In the genomic region with DNA sequence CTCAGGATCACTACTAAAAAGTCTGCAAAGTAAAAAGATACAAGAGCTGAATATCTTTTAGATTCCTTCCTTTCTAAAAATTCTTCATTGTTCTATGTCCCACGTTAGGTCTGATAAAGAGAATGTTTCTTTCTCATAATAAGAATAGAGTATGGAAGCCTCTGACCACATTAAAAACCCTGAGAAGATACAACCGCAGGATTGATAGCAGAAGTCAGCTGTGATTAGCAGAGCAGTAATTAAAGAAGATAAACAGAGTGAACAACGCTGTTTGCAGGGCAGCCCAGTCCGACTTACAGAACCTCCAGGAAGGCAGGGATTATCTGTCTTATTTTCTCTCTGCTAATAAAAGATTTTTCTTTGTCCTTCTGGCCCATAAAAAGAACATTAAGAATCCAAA, we compare ENCODE assay signal across 29 cellular contexts.
"Had no signal": no experiment of that assay in that cellular context is flagged by ENCODE, and none has a peak within 500 bp of the region (broad histone marks: within the 10 kb centered on the region; RNA-seq: fewer than 3 reads in every experiment).

No MANE protein-coding gene starts in this region.

- ATAC-seq: activated CD8-positive, alpha-beta memory T cell treated with anti-CD3 and anti-CD28 coated beads, Interleukin-2, amount 10 ng/mL, durations not matched to agents 7 days and 5 days; activated CD8-positive, alpha-beta T cell treated with anti-CD3 and anti-CD28 coated beads, Interleukin-2, amount 10 ng/mL, durations not matched to agents 7 days and 5 days; left colon; pancreas; sciatic nerve; stimulated activated memory B cell treated with anti-CD40 and anti-IgM and Interleukin-4, amounts not matched to agents 10 μg/mL and 1 μg/mL and 100 μg/mL, for 72 hours; stimulated activated naive CD8-positive, alpha-beta T cell treated with anti-CD3 and anti-CD28 coated beads, Interleukin-15, amount 100 ng/mL, for 72 hours had no signal

- H3K27ac Mint-ChIP-seq: activated B cell treated with CpG ODN at 0.5 μM for 24 hours; activated CD8-positive, alpha-beta memory T cell treated with anti-CD3 and anti-CD28 coated beads, Interleukin-2, amount 10 ng/mL, durations not matched to agents 7 days and 5 days; activated CD8-positive, alpha-beta T cell treated with anti-CD3 and anti-CD28 coated beads, Interleukin-2, amount 10 ng/mL, durations not matched to agents 7 days and 5 days; activated naive CD4-positive, alpha-beta T cell treated with anti-CD3 and anti-CD28 coated beads, Interleukin-2, amount 50 U/mL, for 72 hours; naive B cell; stimulated activated memory B cell treated with anti-CD40 and anti-IgM and Interleukin-4, amounts not matched to agents 10 μg/mL and 1 μg/mL and 100 μg/mL, for 72 hours; stimulated activated naive CD8-positive, alpha-beta T cell treated with anti-CD3 and anti-CD28 coated beads, Interleukin-15, amount 100 ng/mL, for 72 hours; type B pancreatic cell had no signal

- H3K9me3 ChIP-seq: colonic mucosa, pancreas, prostate gland had no signal

- H3K4me3 Mint-ChIP-seq: activated B cell treated with CpG ODN at 0.5 μM for 24 hours; activated CD8-positive, alpha-beta memory T cell treated with anti-CD3 and anti-CD28 coated beads, Interleukin-2, amount 10 ng/mL, durations not matched to agents 7 days and 5 days; activated CD8-positive, alpha-beta T cell treated with anti-CD3 and anti-CD28 coated beads, Interleukin-2, amount 10 ng/mL, durations not matched to agents 7 days and 5 days; naive B cell; neural crest cell; stimulated activated memory B cell treated with anti-CD40 and anti-IgM and Interleukin-4, amounts not matched to agents 10 μg/mL and 1 μg/mL and 100 μg/mL, for 72 hours; stimulated activated naive CD8-positive, alpha-beta T cell treated with anti-CD3 and anti-CD28 coated beads, Interleukin-15, amount 100 ng/mL, for 72 hours; type B pancreatic cell had no signal

- H3K27ac ChIP-seq: colonic mucosa, epithelial cell of prostate, pancreas, prostate gland, skin epidermis had no signal

- H3K4me3 ChIP-seq: colonic mucosa, pancreas, prostate gland, skin epidermis had no signal

- H3K36me3 Mint-ChIP-seq: activated CD8-positive, alpha-beta memory T cell treated with anti-CD3 and anti-CD28 coated beads, Interleukin-2, amount 10 ng/mL, durations not matched to agents 7 days and 5 days; activated naive CD4-positive, alpha-beta T cell treated with anti-CD3 and anti-CD28 coated beads, Interleukin-2, amount 50 U/mL, for 72 hours; naive B cell; stimulated activated memory B cell treated with anti-CD40 and anti-IgM and Interleukin-4, amounts not matched to agents 10 μg/mL and 1 μg/mL and 100 μg/mL, for 72 hours; type B pancreatic cell had no signal

- H3K36me3 ChIP-seq: colonic mucosa, pancreas, prostate gland had no signal

- H3K27me3 ChIP-seq: colonic mucosa had no signal

- H3K9me3 Mint-ChIP-seq: activated B cell treated with CpG ODN at 0.5 μM for 24 hours; activated naive CD4-positive, alpha-beta T cell treated with anti-CD3 and anti-CD28 coated beads, Interleukin-2, amount 50 U/mL, for 72 hours; naive B cell; neural crest cell; stimulated activated memory B cell treated with anti-CD40 and anti-IgM and Interleukin-4, amounts not matched to agents 10 μg/mL and 1 μg/mL and 100 μg/mL, for 72 hours; stimulated activated naive CD8-positive, alpha-beta T cell treated with anti-CD3 and anti-CD28 coated beads, Interleukin-15, amount 100 ng/mL, for 72 hours; type B pancreatic cell had no signal

- DNase-seq: activated B cell treated with CpG ODN at 0.5 μM for 24 hours; activated CD8-positive, alpha-beta memory T cell treated with anti-CD3 and anti-CD28 coated beads, Interleukin-2, amount 10 ng/mL, durations not matched to agents 7 days and 5 days; activated CD8-positive, alpha-beta T cell treated with anti-CD3 and anti-CD28 coated beads, Interleukin-2, amount 10 ng/mL, durations not matched to agents 7 days and 5 days; activated naive CD4-positive, alpha-beta T cell; activated T-cell treated with anti-CD3 and anti-CD28 coated beads, Interleukin-2, amount 50 U/mL, for 48 hours; anterior cingulate cortex; colonic mucosa; effector CD8-positive, alpha-beta T cell; head of caudate nucleus; hippocampal formation; kidney; left colon; mammary epithelial cell; naive B cell; nucleus accumbens; pancreas; retina; stimulated activated CD4-positive, alpha-beta T cell treated with anti-CD3 and anti-CD28 coated beads, Interleukin-4, amount 100 ng/mL, for 4 hours; stimulated activated CD8-positive, alpha-beta memory T cell treated with anti-CD3 and anti-CD28 coated beads, Interleukin-4, amount 100 ng/mL, for 48 hours; stimulated activated naive CD8-positive, alpha-beta T cell treated with anti-CD3 and anti-CD28 coated beads, Interleukin-15, amount 100 ng/mL, for 72 hours; substantia nigra had no signal

- H3K4me1 ChIP-seq: colonic mucosa, pancreas, prostate gland had no signal
